In genomic region chr11:13462311-13462927, GRCh38 we compare ENCODE assay signal across 8 cellular contexts. TPM values are rescaled to one million over a fixed set of nuclear protein-coding genes. Genes with fewer than 3 reads are reported as not detected.
DNase-seq lines count a peak whose midpoint lies in the region; ATAC-seq and TF ChIP-seq lines count a peak whose summit lies in the region.

No MANE protein-coding gene starts in this region.

- H3K36me3 Mint-ChIP-seq in activated naive CD4-positive, alpha-beta T cell treated with anti-CD3 and anti-CD28 coated beads, Interleukin-2, amount 50 U/mL, for 24 hours = peaks cover 8% of the 10 kb centered on the region

- H3K4me2 ChIP-seq in DOHH2 (ENCODE audit: low read length) = peak overlapping the region; percentile 85

- peaks cover 11% of the 10 kb centered on the region for H3K36me3 ChIP-seq in DOHH2 (ENCODE audit: control insufficient read depth, low read length)
- H3K36me3 ChIP-seq in HUES64 (ENCODE audit: insufficient read depth, low read length) = no peaks in the 10 kb centered on the region; the same call in 1 of the 2 replicates
- peaks cover 8% of the 10 kb centered on the region for H3K36me3 ChIP-seq in SJSA1
- H3K36me3 ChIP-seq in heart left ventricle = no peaks in the 10 kb centered on the region
- no peaks in the 10 kb centered on the region for H3K36me3 ChIP-seq in vagina

- peak overlapping the region; percentile 92 for H3K9ac ChIP-seq in HUES64 (ENCODE audit: low read depth, low read length)

- no peaks in the 10 kb centered on the region for H3K9me3 Mint-ChIP-seq in activated naive CD4-positive, alpha-beta T cell treated with anti-CD3 and anti-CD28 coated beads, Interleukin-2, amount 50 U/mL, for 24 hours

- H3K4me1 ChIP-seq in DOHH2 (ENCODE audit: control insufficient read depth, low read length) = peaks cover 23% of the 10 kb centered on the region
- H3K4me1 ChIP-seq in HUES64 (ENCODE audit: insufficient read depth, low read length) = peaks cover 12% of the 10 kb centered on the region
- H3K4me1 ChIP-seq in SJSA1 (replicated peaks) = peaks cover 14% of the 10 kb centered on the region
- peaks cover 0 to 39% (median 13%) of the 10 kb centered on the region in 12 donors for H3K4me1 ChIP-seq in heart left ventricle
- H3K4me1 ChIP-seq in vagina = peaks cover 23% of the 10 kb centered on the region

- no peaks in the 10 kb centered on the region for H3K9me2 ChIP-seq in DOHH2 (replicated peaks; ENCODE audit: control insufficient read depth, low read length)

- TF ChIP-seq POLR2A in heart left ventricle (IDR thresholded peaks at IDR 0.05) (no peak), vagina (IDR thresholded peaks at IDR 0.05) (no peak)

- H3K27me3 ChIP-seq in DOHH2 (ENCODE audit: control insufficient read depth, low read length) (no peaks in the 10 kb centered on the region), HUES64 (ENCODE audit: insufficient read depth, low read length) (no peaks in the 10 kb centered on the region), SJSA1 (replicated peaks) (no peaks in the 10 kb centered on the region), heart left ventricle (no peaks in the 10 kb centered on the region), vagina (no peaks in the 10 kb centered on the region)

- peaks cover 59% of the 10 kb centered on the region for H3K79me2 ChIP-seq in DOHH2 (ENCODE audit: control insufficient read depth, low read length)

- H3K4me3 ChIP-seq in DOHH2 (ENCODE audit: low read length) = peak overlapping the region; percentile 85
- H3K4me3 ChIP-seq in HUES64 (ENCODE audit: low read length) = peak overlapping the region; percentile 94
- H3K4me3 ChIP-seq in SJSA1 = peak overlapping the region; percentile 70
- H3K4me3 ChIP-seq in heart left ventricle = peak overlapping the region; percentile 68 to 94 (median 80)
- peak overlapping the region; percentile 65 to 82 for H3K4me3 ChIP-seq in vagina

- H3K27ac ChIP-seq in DOHH2 (ENCODE audit: low read depth, low read length) (peak overlapping the region; percentile 50), HUES64 (ENCODE audit: low read depth, low read length) (peak overlapping the region; percentile 80; the same call in 1 of the 2 replicates), SJSA1 (peak overlapping the region; percentile 87), heart left ventricle (peak overlapping the region; percentile 61 to 94 (median 89)), vagina (peak overlapping the region; percentile 83)

- no peaks in the 10 kb centered on the region for H3K27me3 Mint-ChIP-seq in activated naive CD4-positive, alpha-beta T cell treated with anti-CD3 and anti-CD28 coated beads, Interleukin-2, amount 50 U/mL, for 24 hours

- H3K9me3 ChIP-seq in DOHH2 (ENCODE audit: control insufficient read depth, insufficient read depth, low read length) = no peaks in the 10 kb centered on the region
- H3K9me3 ChIP-seq in HUES64 (ENCODE audit: insufficient read depth, low read depth, low read length) = no peaks in the 10 kb centered on the region
- no peaks in the 10 kb centered on the region for H3K9me3 ChIP-seq in SJSA1 (replicated peaks)
- no peaks in the 10 kb centered on the region for H3K9me3 ChIP-seq in heart left ventricle
- no peaks in the 10 kb centered on the region for H3K9me3 ChIP-seq in vagina

- peaks cover 2% of the 10 kb centered on the region; the same call in 1 of the 2 replicates for H3F3A ChIP-seq in DOHH2 (ENCODE audit: control insufficient read depth, insufficient read depth)

- peak; percentile 74 to 82 for DNase-seq in SJSA1 (ENCODE audit: low read depth in 1 of 2, low spot score in 2 of 2)
- DNase-seq in heart left ventricle = peak in 4 of 5 donors; percentile 62 to 70 (median 69)
- peak; percentile 86 for DNase-seq in posterior vena cava (ENCODE audit: low spot score)
- no peak for DNase-seq in vagina (ENCODE audit: extremely low spot score in 2 of 2)

- ATAC-seq in GM21529 (IDR thresholded peaks at IDR 0.05; ENCODE audit: unreplicated experiment) (peak; percentile 55), heart left ventricle (peak; percentile 42 to 73 (median 50))

- H3K4me3 Mint-ChIP-seq in activated naive CD4-positive, alpha-beta T cell treated with anti-CD3 and anti-CD28 coated beads, Interleukin-2, amount 50 U/mL, for 24 hours = peak overlapping the region; percentile 99

- WGBS in HUES64 = 5% methylated on average over 20 of the region's 20 CpGs
- 2 to 6% (median 2%) methylated on average over 10 to 20 of the region's 20 CpGs for WGBS in heart left ventricle, 4 donors

- no peaks in the 10 kb centered on the region for H4K20me1 ChIP-seq in DOHH2 (ENCODE audit: control insufficient read depth, insufficient read depth, low read depth, low read length)

- peak overlapping the region; percentile 98 for H3K27ac Mint-ChIP-seq in activated naive CD4-positive, alpha-beta T cell treated with anti-CD3 and anti-CD28 coated beads, Interleukin-2, amount 50 U/mL, for 24 hours

- TF ChIP-seq CTCF in DOHH2 (IDR thresholded peaks at IDR 0.05; ENCODE audit: low read depth, low read length, poor library complexity, severe bottlenecking) (peak; percentile 27), heart left ventricle (IDR thresholded peaks at IDR 0.05) (peak in 1 of 12 donors; percentile 10), vagina (IDR thresholded peaks at IDR 0.05) (no peak)

- intact Hi-C loops in heart left ventricle (cut with DNase I) (loop anchor here in 4 of 10 donors (2.0 to 10.0 kb wide), 5 partner anchors 75 to 248 kb away; partner anchors contain the start of gene BMAL1 (in 1 of the 4)), posterior vena cava (cut with DNase I) (no loop called here), vagina (cut with DNase I) (no loop called here)

- peaks cover 44% of the 10 kb centered on the region for H3K4me1 Mint-ChIP-seq in activated naive CD4-positive, alpha-beta T cell treated with anti-CD3 and anti-CD28 coated beads, Interleukin-2, amount 50 U/mL, for 24 hours

RNA-seq across cellular contexts. Expression of gene BTBD10, which starts 0.6 kb away (rescaled TPM):
- polyA plus RNA-seq in HUES64 (2013, experiment 1 of 2) = 23.4 TPM
- 25.0 TPM for polyA plus RNA-seq in HUES64 (2013, experiment 2 of 2)
- 92.6 and 98.6 TPM in 2 replicates for total RNA-seq in SJSA1 (2014; rRNA removed; shearing (Covaris generic))
- total RNA-seq in heart left ventricle = 10 to 100 TPM; 22.6 to 31.4 (median 25.8) TPM
- polyA plus RNA-seq in heart left ventricle = 10 to 100 TPM in 1 of 2 donors, 1 to 10 TPM in 1; 5.9 to 28.1 TPM
- total RNA-seq in posterior vena cava = 10 to 100 TPM; 27.4 to 36.1 TPM
- 29.2 TPM for total RNA-seq in vagina

RNA-seq across cellular contexts. Expression of gene PTH, which starts 33.4 kb away (rescaled TPM):
- not detected for polyA plus RNA-seq in HUES64 (2013, experiment 1 of 2)
- not detected for polyA plus RNA-seq in HUES64 (2013, experiment 2 of 2)
- total RNA-seq in SJSA1 (2014; rRNA removed; shearing (Covaris generic)) = not detected in 2 replicates
- total RNA-seq in heart left ventricle (not detected), posterior vena cava (not detected), vagina (not detected)
- polyA plus RNA-seq in heart left ventricle = not detected

Comparison
In these comparisons a context has a peak if more than half of its experiments do, and no peak if none do; other contexts are left out.
1. DNase-seq: peak in SJSA1 (2 of 2), heart left ventricle (4 of 5) and posterior vena cava (single experiment); none in vagina (0 of 2).
2. Peak in every context shown above with its lines, with median percentiles within 50 percentile points of each other: H3K27ac ChIP-seq and H3K4me3 ChIP-seq.